ENCODE assay signal across 22 cellular contexts in the genomic region with DNA sequence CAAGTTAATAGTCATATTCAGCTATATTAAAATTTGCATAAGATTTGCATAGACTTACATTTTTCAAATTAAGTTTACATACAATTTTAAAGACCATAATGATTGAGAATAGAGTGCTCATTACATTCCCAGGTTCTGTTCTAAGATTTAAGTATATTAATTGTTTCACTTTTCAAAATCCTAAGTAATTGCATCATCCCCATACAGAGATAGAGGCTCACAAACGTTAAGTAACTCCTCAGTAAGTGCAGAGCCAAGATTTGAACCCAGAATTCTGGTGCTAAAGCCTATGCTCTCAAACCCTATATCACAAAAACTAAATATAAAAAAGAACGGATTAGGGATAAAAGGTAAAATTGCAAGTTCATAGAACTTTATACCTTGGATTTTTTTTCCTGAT. TPM values are rescaled to one million over a fixed set of nuclear protein-coding genes. Genes with fewer than 3 reads are reported as not detected.
A peak's percentile ranks its signal among the peaks of the same experiment; 100 is the strongest.
DNase-seq lines count a peak whose midpoint lies in the region; ATAC-seq, FAIRE-seq and TF ChIP-seq lines count a peak whose summit lies in the region.
"Had no signal": no experiment of that assay in that cellular context is flagged by ENCODE, and none has a peak within 500 bp of the region (broad histone marks: within the 10 kb centered on the region; RNA-seq: fewer than 3 reads in every experiment).

No MANE protein-coding gene starts in this region.

- no TSS peak for BruUV-seq in HepG2 (replicated peaks; lab: Mats Ljungman, UMichigan)

- H3K4me1 ChIP-seq in HepG2 (ENCODE audit: insufficient read depth, low read length): peaks cover 21% of the 10 kb centered on the region
- peaks cover 0 to 9% (median 0%) of the 10 kb centered on the region in 4 donors for H3K4me1 ChIP-seq in right lobe of liver
- no peaks in the 10 kb centered on the region for H3K4me1 ChIP-seq in parathyroid adenoma
- H3K4me1 ChIP-seq in smooth muscle cell (ENCODE audit: low read depth): peaks cover 9% of the 10 kb centered on the region

- no peaks in the 10 kb centered on the region for H4K20me1 ChIP-seq in HepG2 (ENCODE audit: insufficient read depth, low read length)
- no peaks in the 10 kb centered on the region for H4K20me1 ChIP-seq in smooth muscle cell (ENCODE audit: low read depth)

- H3K4me3 ChIP-seq in HepG2 (replicated peaks in 1 of 3; ENCODE audit: insufficient read depth in 1 of 3, low read depth in 2 of 3, low read length in 3 of 3): no peak overlapping the region
- H3K4me3 ChIP-seq in right lobe of liver: no peak overlapping the region
- peak overlapping the region; percentile 1 for H3K4me3 ChIP-seq in parathyroid adenoma (ENCODE audit: low read depth, low read length)
- no peak overlapping the region for H3K4me3 ChIP-seq in smooth muscle cell
- H3K4me3 ChIP-seq: BLaER1 had no signal

- no peaks in the 10 kb centered on the region for H3K36me3 ChIP-seq in HepG2 (replicated peaks in 1 of 2; ENCODE audit: control insufficient read depth in 1 of 2, insufficient read depth in 2 of 2, low read length in 2 of 2)
- H3K36me3 ChIP-seq in right lobe of liver: no peaks in the 10 kb centered on the region
- H3K36me3 ChIP-seq in parathyroid adenoma (ENCODE audit: control insufficient read depth, insufficient read depth, low read length): no peaks in the 10 kb centered on the region
- no peaks in the 10 kb centered on the region for H3K36me3 ChIP-seq in smooth muscle cell (ENCODE audit: low read depth)
- H3K36me3 ChIP-seq: BLaER1 had no signal

- intact Hi-C loops in HepG2 (cut with micrococcal nuclease; ENCODE audit: unreplicated experiment) (loop anchor here (1.0 to 5.0 kb wide), 2 partner anchors 22 to 137 kb away; no protein-coding TSS in a partner anchor), right lobe of liver (cut with DNase I) (no loop called here)

- POLR2A ChIA-PET in HepG2 (lab: Yijun Ruan, JAX): no interaction called here
- POLR2A ChIA-PET in naive thymus-derived CD8-positive, alpha-beta T cell (lab: Charles Lee): no interaction called here

- ATAC-seq in HepG2: no peak
- ATAC-seq in right lobe of liver: no peak
- no peak for ATAC-seq in HG02610 (IDR thresholded peaks at IDR 0.05; ENCODE audit: unreplicated experiment)
- ATAC-seq in naive thymus-derived CD8-positive, alpha-beta T cell: no peak

- H3K9me3 Mint-ChIP-seq in type B pancreatic cell: peaks cover 2% of the 10 kb centered on the region
- H3K9me3 Mint-ChIP-seq in naive thymus-derived CD8-positive, alpha-beta T cell: no peaks in the 10 kb centered on the region
- H3K9me3 Mint-ChIP-seq: CD4-positive, alpha-beta memory T cell; H9 had no signal

- H3K9me3 ChIP-seq in HepG2 (ENCODE audit: low read length) (no peaks in the 10 kb centered on the region), right lobe of liver (no peaks in the 10 kb centered on the region), parathyroid adenoma (ENCODE audit: control insufficient read depth, low read length) (no peaks in the 10 kb centered on the region), smooth muscle cell (replicated peaks; ENCODE audit: low read depth) (no peaks in the 10 kb centered on the region)
- H3K9me3 ChIP-seq: BLaER1 had no signal

- peaks cover 0 to 19% of the 10 kb centered on the region in 2 experiments; a peak in 2 of 5 replicates for H3K27me3 ChIP-seq in HepG2 (ENCODE audit: control insufficient read depth in 1 of 2, insufficient read depth in 2 of 2, low read length in 2 of 2)
- H3K27me3 ChIP-seq in right lobe of liver: peaks cover 0 to 3% of the 10 kb centered on the region in 2 donors
- H3K27me3 ChIP-seq in parathyroid adenoma (ENCODE audit: control insufficient read depth, insufficient read depth, low read length): no peaks in the 10 kb centered on the region
- peaks cover 12% of the 10 kb centered on the region for H3K27me3 ChIP-seq in smooth muscle cell (ENCODE audit: low read depth)

- H3K9ac ChIP-seq in HepG2 (ENCODE audit: insufficient read depth, low read depth, low read length): no peak overlapping the region
- H3K9ac ChIP-seq in parathyroid adenoma: no peak overlapping the region
- no peak overlapping the region for H3K9ac ChIP-seq in smooth muscle cell (ENCODE audit: low read depth)
- H3K9ac ChIP-seq: BLaER1 had no signal

- no peak for DNase-seq in HepG2 (ENCODE audit: low spot score)
- no peak for DNase-seq in right lobe of liver
- DNase-seq in smooth muscle cell (lab: John Stamatoyannopoulos, UW; ENCODE audit: unreplicated experiment): no peak
- DNase-seq in type B pancreatic cell (ENCODE audit: extremely low spot score, unreplicated experiment): no peak
- DNase-seq in D341Med (ENCODE audit: low spot score): no peak
- no peak for DNase-seq in naive thymus-derived CD8-positive, alpha-beta T cell
- DNase-seq: 8988T; Calu3; CD4-positive, alpha-beta memory T cell; DMS 273 treated with DMSO at 0.1 percent for 48 hours; DMS53; H9 had no signal

- H3K27ac Mint-ChIP-seq in type B pancreatic cell: no peak overlapping the region
- no peak overlapping the region for H3K27ac Mint-ChIP-seq in naive thymus-derived CD8-positive, alpha-beta T cell
- H3K27ac Mint-ChIP-seq: CD14-positive monocyte; CD4-positive, alpha-beta memory T cell; H9 had no signal

- H2AFZ ChIP-seq in HepG2 (ENCODE audit: low read length) (no peak overlapping the region), parathyroid adenoma (no peak overlapping the region), smooth muscle cell (ENCODE audit: low read depth) (no peak overlapping the region)

- H3K4me2 ChIP-seq in HepG2 (ENCODE audit: low read depth, low read length): peak overlapping the region; percentile 98; the same call in 1 of the 2 replicates
- H3K4me2 ChIP-seq in parathyroid adenoma (ENCODE audit: low read length): no peak overlapping the region
- peak overlapping the region; percentile 91 for H3K4me2 ChIP-seq in smooth muscle cell
- H3K4me2 ChIP-seq: BLaER1 had no signal

- TF ChIP-seq RAD21 in HepG2 (CRISPR knock-in tag; IDR thresholded peaks at IDR 0.05): no peak

- peaks cover 32% of the 10 kb centered on the region for H3K4me1 Mint-ChIP-seq in type B pancreatic cell (ENCODE audit: unreplicated experiment)
- peaks cover 11 to 20% (median 14%) of the 10 kb centered on the region in 4 donors for H3K4me1 Mint-ChIP-seq in naive thymus-derived CD8-positive, alpha-beta T cell

- no peak for TF ChIP-seq POLR2A in HepG2 (IDR thresholded peaks at IDR 0.05; ENCODE audit: insufficient read depth in 1 of 2, low read depth in 2 of 2, low read length in 2 of 2)
- TF ChIP-seq POLR2A in right lobe of liver (IDR thresholded peaks at IDR 0.05): no peak

- 27% methylated on average over 2 of the region's 2 CpGs for WGBS in HepG2 (ENCODE audit: low lambda C conversion rate)
- 39% methylated on average over 2 of the region's 2 CpGs for WGBS in right lobe of liver (ENCODE audit: insufficient coverage, low coverage, low lambda C conversion rate, missing lambda C conversion rate)
- 65% methylated on average over 2 of the region's 2 CpGs for WGBS in smooth muscle cell (ENCODE audit: low lambda C conversion rate)

- H3K27ac ChIP-seq in HepG2 (ENCODE audit: extremely low read length, insufficient read depth, low read length): no peak overlapping the region
- no peak overlapping the region for H3K27ac ChIP-seq in right lobe of liver
- H3K27ac ChIP-seq in parathyroid adenoma: no peak overlapping the region
- H3K27ac ChIP-seq in smooth muscle cell (ENCODE audit: low read depth): no peak overlapping the region
- H3K27ac ChIP-seq: BLaER1 had no signal

- no peak for TF ChIP-seq CTCF in HepG2 (CRISPR knock-in tag; IDR thresholded peaks at IDR 0.05)
- TF ChIP-seq CTCF in right lobe of liver (IDR thresholded peaks at IDR 0.05): no peak
- no peak for TF ChIP-seq CTCF in parathyroid adenoma (IDR thresholded peaks at IDR 0.05)
- no peak for TF ChIP-seq CTCF in smooth muscle cell (IDR thresholded peaks at IDR 0.05; ENCODE audit: borderline replicate concordance, insufficient read depth, poor library complexity, severe bottlenecking)
- TF ChIP-seq CTCF in type B pancreatic cell (conservative IDR thresholded peaks at IDR 0.05): no peak

- TF ChIP-seq EP300 in HepG2 (IDR thresholded peaks at IDR 0.05; ENCODE audit: low read depth in 2 of 2, low read length in 2 of 2) (no peak), HepG2 (CRISPR knock-in tag; IDR thresholded peaks at IDR 0.05; ENCODE audit: borderline replicate concordance) (no peak)

- peak overlapping the region; percentile 38 for H3K4me3 Mint-ChIP-seq in type B pancreatic cell
- H3K4me3 Mint-ChIP-seq in naive thymus-derived CD8-positive, alpha-beta T cell: no peak overlapping the region

- H3K79me2 ChIP-seq in HepG2 (ENCODE audit: insufficient read depth, low read length) (no peaks in the 10 kb centered on the region), parathyroid adenoma (no peaks in the 10 kb centered on the region), smooth muscle cell (ENCODE audit: low read depth) (no peaks in the 10 kb centered on the region)

- no peaks in the 10 kb centered on the region for H3K36me3 Mint-ChIP-seq in type B pancreatic cell
- H3K36me3 Mint-ChIP-seq in naive thymus-derived CD8-positive, alpha-beta T cell: no peaks in the 10 kb centered on the region
- H3K36me3 Mint-ChIP-seq: CD4-positive, alpha-beta memory T cell had no signal

- peaks cover 2% of the 10 kb centered on the region for H3F3A ChIP-seq in smooth muscle cell (ENCODE audit: low read depth)

- in situ Hi-C loops in HepG2 (cut with HindIII; ENCODE audit: extremely low pct_ligation_motif_present, low pct_unique_long_range_greater_than_20kb): loop anchor here (10.0 kb wide), 1 partner anchor 120 kb away; no protein-coding TSS in a partner anchor

- FAIRE-seq in HepG2 (lab: Jason Lieb, UNC): no peak
- FAIRE-seq: G401.6, GM12891, GM19239, H1 had no signal

- CTCF ChIA-PET in HepG2 (lab: Yijun Ruan, JAX; ENCODE audit: low intra/inter-chr PET ratio, low total read pairs): no interaction called here

- H3K27me3 Mint-ChIP-seq in type B pancreatic cell: peaks cover 36% of the 10 kb centered on the region
- H3K27me3 Mint-ChIP-seq in naive thymus-derived CD8-positive, alpha-beta T cell: peaks cover 37 to 68% (median 51%) of the 10 kb centered on the region in 5 donors

RNA-seq across cellular contexts. Expression of a gene that starts 2.1 kb away (rescaled TPM):
- total RNA-seq in HepG2 (2016; rRNA removed; fragmentation: Illumina TruSeq; extraction: Trizol) (3.5 and 8.9 TPM in 2 replicates), right lobe of liver (under 1 TPM; 0.20 to 0.62 (median 0.48) TPM), smooth muscle cell (12.6 and 14.9 TPM in 2 replicates), type B pancreatic cell (ENCODE audit: low replicate concordance) (34.0 and 37.3 TPM in 2 replicates)
- 1.2 and 1.9 TPM in 2 replicates for total RNA-seq in HepG2 (2016; cell fraction: cytosol; rRNA removed; fragmentation: Illumina TruSeq; extraction: Trizol; ENCODE audit: low read depth)
- total RNA-seq in HepG2 (2016; cell fraction: insoluble cytoplasmic fraction; rRNA removed; fragmentation: Illumina TruSeq; extraction: Trizol): 3.6 and 9.0 TPM in 2 replicates
- 1.2 and 1.5 TPM in 2 replicates for total RNA-seq in HepG2 (2016; cell fraction: membrane; rRNA removed; fragmentation: Illumina TruSeq; extraction: Trizol)
- 6.8 and 9.1 TPM in 2 replicates for total RNA-seq in HepG2 (2016; cell fraction: nucleus; rRNA removed; fragmentation: Illumina TruSeq; extraction: Trizol)
- polyA plus RNA-seq in HepG2 (2011; rRNA removed) (4.7 and 6.0 TPM in 2 replicates), smooth muscle cell (9.1 and 9.6 TPM in 2 replicates)
- 3.9 and 4.7 TPM in 2 replicates for polyA plus RNA-seq in HepG2 (2011; cell fraction: cytosol; rRNA removed)
- polyA plus RNA-seq in HepG2 (2011; cell fraction: nucleus; rRNA removed): 3.7 and 4.5 TPM in 2 replicates
- polyA plus RNA-seq in HepG2 (2012): 2.4 and 4.5 TPM in 2 replicates
- polyA plus RNA-seq in HepG2 (2016; cell fraction: cytosol; fragmentation: Illumina TruSeq; extraction: Trizol; ENCODE audit: low read depth): 0.32 and 0.36 TPM in 2 replicates
- 2.9 and 3.3 TPM in 2 replicates for polyA plus RNA-seq in HepG2 (2016; cell fraction: insoluble cytoplasmic fraction; fragmentation: Illumina TruSeq; extraction: Trizol; ENCODE audit: low read depth)
- 0.55 and 0.68 TPM in 2 replicates for polyA plus RNA-seq in HepG2 (2016; cell fraction: membrane; fragmentation: Illumina TruSeq; extraction: Trizol; ENCODE audit: low read depth)
- polyA plus RNA-seq in HepG2 (2016; cell fraction: nucleus; fragmentation: Illumina TruSeq; extraction: Trizol; ENCODE audit: insufficient read depth, low read depth): 10.8 and 11.6 TPM in 2 replicates
- 2.9 TPM in 1 of 2 replicates, not detected in the other for polyA minus RNA-seq in HepG2 (2011; rRNA and poly(A)+ RNA removed; ENCODE audit: low replicate concordance)
- polyA minus RNA-seq in HepG2 (2011; cell fraction: cytosol; rRNA and poly(A)+ RNA removed): 1.5 and 2.2 TPM in 2 replicates
- polyA minus RNA-seq in HepG2 (2011; cell fraction: nucleus; rRNA and poly(A)+ RNA removed): 1.9 and 2.1 TPM in 2 replicates
- total RNA-seq in naive thymus-derived CD8-positive, alpha-beta T cell: not detected
- not detected for polyA plus RNA-seq in naive thymus-derived CD8-positive, alpha-beta T cell
- total RNA-seq: A673; CD4-positive, alpha-beta memory T cell had no signal
- polyA plus RNA-seq: CD14-positive monocyte; CD4-positive, alpha-beta memory T cell had no signal

RNA-seq across cellular contexts. Expression of a gene that starts 38.4 kb away (rescaled TPM):
- 603 and 1,197 TPM in 2 replicates for total RNA-seq in HepG2 (2016; rRNA removed; fragmentation: Illumina TruSeq; extraction: Trizol)
- 49.3 and 57.5 TPM in 2 replicates for total RNA-seq in HepG2 (2016; cell fraction: cytosol; rRNA removed; fragmentation: Illumina TruSeq; extraction: Trizol; ENCODE audit: low read depth)
- total RNA-seq in HepG2 (2016; cell fraction: insoluble cytoplasmic fraction; rRNA removed; fragmentation: Illumina TruSeq; extraction: Trizol): 560 and 1,175 TPM in 2 replicates
- 127 and 151 TPM in 2 replicates for total RNA-seq in HepG2 (2016; cell fraction: membrane; rRNA removed; fragmentation: Illumina TruSeq; extraction: Trizol)
- 929 and 1,111 TPM in 2 replicates for total RNA-seq in HepG2 (2016; cell fraction: nucleus; rRNA removed; fragmentation: Illumina TruSeq; extraction: Trizol)
- 1,427 and 1,430 TPM in 2 replicates for polyA plus RNA-seq in HepG2 (2011; rRNA removed)
- 1,054 and 1,367 TPM in 2 replicates for polyA plus RNA-seq in HepG2 (2011; cell fraction: cytosol; rRNA removed)
- polyA plus RNA-seq in HepG2 (2011; cell fraction: nucleus; rRNA removed): 619 and 697 TPM in 2 replicates
- polyA plus RNA-seq in HepG2 (2012): 1,282 and 1,626 TPM in 2 replicates
- 51.7 and 58.6 TPM in 2 replicates for polyA plus RNA-seq in HepG2 (2016; cell fraction: cytosol; fragmentation: Illumina TruSeq; extraction: Trizol; ENCODE audit: low read depth)
- polyA plus RNA-seq in HepG2 (2016; cell fraction: insoluble cytoplasmic fraction; fragmentation: Illumina TruSeq; extraction: Trizol; ENCODE audit: low read depth): 462 and 464 TPM in 2 replicates
- polyA plus RNA-seq in HepG2 (2016; cell fraction: membrane; fragmentation: Illumina TruSeq; extraction: Trizol; ENCODE audit: low read depth): 94.8 and 114 TPM in 2 replicates
- polyA plus RNA-seq in HepG2 (2016; cell fraction: nucleus; fragmentation: Illumina TruSeq; extraction: Trizol; ENCODE audit: insufficient read depth, low read depth): 923 and 981 TPM in 2 replicates
- 0.26 and 658 TPM in 2 replicates for polyA minus RNA-seq in HepG2 (2011; rRNA and poly(A)+ RNA removed; ENCODE audit: low replicate concordance)
- polyA minus RNA-seq in HepG2 (2011; cell fraction: cytosol; rRNA and poly(A)+ RNA removed): 661 and 1,052 TPM in 2 replicates
- polyA minus RNA-seq in HepG2 (2011; cell fraction: nucleus; rRNA and poly(A)+ RNA removed): 465 and 707 TPM in 2 replicates
- 1,000 to 10,000 TPM in 1 of 6 experiments, 100 to 1,000 TPM in 5; 399 to 1,113 (median 694) TPM for total RNA-seq in right lobe of liver
- 0.13 TPM in 1 of 2 replicates, not detected in the other for total RNA-seq in smooth muscle cell
- polyA plus RNA-seq in smooth muscle cell: 0.09 TPM in 1 of 2 replicates, not detected in the other
- total RNA-seq in type B pancreatic cell (ENCODE audit: low replicate concordance): 3.4 and 3.7 TPM in 2 replicates
- not detected for total RNA-seq in naive thymus-derived CD8-positive, alpha-beta T cell
- polyA plus RNA-seq in naive thymus-derived CD8-positive, alpha-beta T cell: not detected
- total RNA-seq: A673; CD4-positive, alpha-beta memory T cell; H1; H9 had no signal
- polyA plus RNA-seq: AG04450; CD14-positive monocyte; CD4-positive, alpha-beta memory T cell; H1 had no signal

Comparison
In these comparisons a context has a peak if more than half of its experiments do, and no peak if none do; other contexts are left out.
1. RNA of a gene that starts 38.4 kb away (total RNA-seq): 49.3 to 1,197 TPM in HepG2 and 399 to 1,113 TPM in right lobe of liver; 3.4 to 3.7 TPM in type B pancreatic cell, 0.13 TPM in smooth muscle cell and not detected in naive thymus-derived CD8-positive, alpha-beta T cell; every median in the first group is over 10 times any median in the second.